Comparison of ENCODE assay signal across 8 cellular contexts in genomic region chr6:91476000-91476399, GRCh38.
DNase-seq lines count a peak whose midpoint lies in the region; ATAC-seq lines count a peak whose summit lies in the region.

No MANE protein-coding gene starts in this region.

- peak; percentile 34 for ATAC-seq in GM18520 (IDR thresholded peaks at IDR 0.05; ENCODE audit: unreplicated experiment)
- peak; percentile 81 for ATAC-seq in HG02798 (IDR thresholded peaks at IDR 0.05; ENCODE audit: poor library complexity, unreplicated experiment)
- no peak for ATAC-seq in stimulated activated naive CD8-positive, alpha-beta T cell treated with anti-CD3 and anti-CD28 coated beads, Interleukin-15, Interleukin-2, amounts not matched to agents 100 U/mL and 50 U/mL, for 24 hours

- DNase-seq in NCI-H69 (lab: John Stamatoyannopoulos, UW) (peak; percentile 63), globus pallidus (ENCODE audit: low spot score) (peak; percentile 16), NK-92 (lab: John Stamatoyannopoulos, UW; ENCODE audit: unreplicated experiment) (no peak)
- no peak for DNase-seq in stimulated activated naive CD8-positive, alpha-beta T cell treated with anti-CD3 and anti-CD28 coated beads, Interleukin-15, Interleukin-2, amounts not matched to agents 100 U/mL and 50 U/mL, for 24 hours
- DNase-seq in activated CD8-positive, alpha-beta memory T cell treated with anti-CD3 and anti-CD28 coated beads, Interleukin-2, amount 50 U/mL, for 4 hours, result no peak
- DNase-seq in stimulated activated CD4-positive, alpha-beta T cell treated with anti-CD3 and anti-CD28 coated beads, Interleukin-4, amount 100 ng/mL, for 24 hours, result no peak

Comparison
In these comparisons a context has a peak if more than half of its experiments do, and no peak if none do; other contexts are left out.
1. DNase-seq: peak in NCI-H69 (single experiment) and globus pallidus (single experiment); none in NK-92 (single experiment), stimulated activated naive CD8-positive, alpha-beta T cell treated with anti-CD3 and anti-CD28 coated beads, Interleukin-15, Interleukin-2, amounts not matched to agents 100 U/mL and 50 U/mL, for 24 hours (single experiment), activated CD8-positive, alpha-beta memory T cell treated with anti-CD3 and anti-CD28 coated beads, Interleukin-2, amount 50 U/mL, for 4 hours (single experiment) and stimulated activated CD4-positive, alpha-beta T cell treated with anti-CD3 and anti-CD28 coated beads, Interleukin-4, amount 100 ng/mL, for 24 hours (single experiment).